Comparison of ENCODE assay signal across 25 cellular contexts in the genomic region with DNA sequence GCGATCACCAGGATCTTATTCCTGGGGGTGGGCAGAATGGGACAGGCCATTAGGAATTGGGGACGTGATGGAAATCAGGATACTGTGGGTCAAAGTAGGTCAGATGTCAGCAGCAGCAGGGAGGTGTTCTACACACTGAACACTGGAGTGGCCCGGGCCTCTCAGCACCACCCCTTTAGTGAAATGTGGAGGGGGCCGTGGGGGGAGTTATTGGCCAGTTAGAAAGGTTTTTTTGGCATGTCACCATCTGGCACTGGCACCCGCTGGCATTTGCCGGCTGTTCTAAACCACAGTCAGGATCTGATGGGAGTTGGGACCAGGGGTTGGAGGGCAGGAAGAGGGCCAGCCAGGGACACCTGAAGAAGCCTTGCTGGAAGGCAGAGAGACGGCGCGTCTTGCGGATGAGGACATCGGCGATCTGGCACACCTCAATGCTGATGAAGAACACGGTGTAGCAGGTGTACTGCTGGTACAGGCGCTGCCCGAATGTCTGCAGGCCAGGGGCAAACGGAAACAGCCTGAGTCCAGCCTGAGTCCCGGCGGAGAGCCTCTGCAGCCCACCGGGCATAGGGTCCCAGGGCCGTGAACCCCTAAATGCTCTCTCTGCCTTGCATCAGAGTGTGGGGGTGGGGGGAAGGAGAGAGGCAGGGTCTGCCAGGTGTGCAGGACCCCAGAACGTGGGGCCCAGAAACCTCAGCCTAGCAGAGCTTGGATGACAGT. TPM values are rescaled to one million over a fixed set of nuclear protein-coding genes. Genes with fewer than 3 reads are reported as not detected.
"Had no signal": no experiment of that assay in that cellular context is flagged by ENCODE, and none has a peak within 500 bp of the region (broad histone marks: within the 10 kb centered on the region; RNA-seq: fewer than 3 reads in every experiment).

No MANE protein-coding gene starts in this region.

- DNase-seq: IMR-90, Kasumi-1, MM.1S, NCI-H1092 treated with DMSO at 0.1 percent for 48 hours, NCI-H1436, NCI-H187, NCI-H2029, NCI-H2081 treated with DMSO at 0.1 percent for 48 hours, NCI-H2171, NCI-H226, NCI-H446, NCI-H510A, NCI-H524 treated with DMSO at 0.1 percent for 48 hours, NCI-H69, NCI-H774, Right ventricle myocardium superior, RPMI8226, SIG-M5 had no signal

- H3K9ac ChIP-seq: KMS-11 had no signal

- ATAC-seq: HepG2 had no signal

- H3K4me2 ChIP-seq: KMS-11 had no signal

- H3K27me3 ChIP-seq: SJSA1 had no signal

- H3K9me3 ChIP-seq: SJSA1 had no signal

- H3K4me3 ChIP-seq: SJSA1, SK-N-MC had no signal

- H3K27ac ChIP-seq: KMS-11, SJSA1, SK-N-MC had no signal

- FAIRE-seq: HepG2, RCC 7860 had no signal

RNA-seq across cellular contexts. Expression of a gene that starts 12.2 kb away (rescaled TPM):
- total RNA-seq: HT1080, IMR-90, M059J, Right ventricle myocardium superior, SJSA1 had no signal
- polyA plus RNA-seq: IMR-90 had no signal

RNA-seq across cellular contexts. Expression of a gene that starts 18.0 kb away (rescaled TPM):
- total RNA-seq: HepG2, HT1080, IMR-90, M059J, Right ventricle myocardium superior, SJSA1 had no signal
- polyA plus RNA-seq: HepG2, IMR-90 had no signal

RNA-seq across cellular contexts. Expression of a gene that starts 23.1 kb away (rescaled TPM):
- total RNA-seq: HepG2, Right ventricle myocardium superior, SJSA1 had no signal
- polyA plus RNA-seq: HepG2 had no signal

RNA-seq across cellular contexts. Expression of a gene that starts 34.7 kb away (rescaled TPM):
- total RNA-seq: HepG2, HT1080, IMR-90, M059J, Right ventricle myocardium superior, SJSA1 had no signal
- polyA plus RNA-seq: HepG2, IMR-90 had no signal
